18 cellular contexts compared by ENCODE assay signal in genomic region chr22:21030032-21030431, GRCh38. TPM values are rescaled to one million over a fixed set of nuclear protein-coding genes. Genes with fewer than 3 reads are reported as not detected.
DNase-seq lines count a peak whose midpoint lies in the region; ATAC-seq, FAIRE-seq and TF ChIP-seq lines count a peak whose summit lies in the region.
"Had no signal": no experiment of that assay in that cellular context is flagged by ENCODE, and none has a peak within 500 bp of the region (broad histone marks: within the 10 kb centered on the region; RNA-seq: fewer than 3 reads in every experiment).

No MANE protein-coding gene starts in this region.

- FAIRE-seq in H1 (lab: Jason Lieb, UNC) = no peak

- ATAC-seq in GM23338 = no peak

- no peak overlapping the region for H2BK5ac ChIP-seq in H1 (ENCODE audit: low read depth, low read length)

- H3K4me1 ChIP-seq in breast epithelium (peaks cover 0 to 5% of the 10 kb centered on the region in 2 donors), H1 (replicated peaks in 1 of 4; ENCODE audit: control insufficient read depth in 3 of 4, insufficient read depth in 4 of 4, low read length in 3 of 4) (peaks cover 0 to 5% (median 3%) of the 10 kb centered on the region in 4 experiments; a peak in 3 of 7 replicates), neural progenitor cell (no peaks in the 10 kb centered on the region), GM23338 (ENCODE audit: insufficient read depth) (peaks cover 3% of the 10 kb centered on the region; the same call in 1 of the 2 replicates), SJCRH30 (peaks cover 9% of the 10 kb centered on the region)

- H3K18ac ChIP-seq in H1 (ENCODE audit: extremely low read depth, low read length) = no peak overlapping the region

- H3K4me3 ChIP-seq in breast epithelium (no peak overlapping the region), H1 (ENCODE audit: extremely low read depth in 1 of 4, insufficient read depth in 2 of 4, low read depth in 3 of 4, low read length in 4 of 4) (no peak overlapping the region), neural progenitor cell (no peak overlapping the region), GM23338 (no peak overlapping the region), SJCRH30 (no peak overlapping the region)
- H3K4me3 ChIP-seq: BLaER1, GM23248 had no signal

- H4K20me1 ChIP-seq in H1 (replicated peaks in 1 of 2; ENCODE audit: control insufficient read depth in 1 of 2, insufficient read depth in 2 of 2, low read length in 2 of 2) (no peaks in the 10 kb centered on the region), neural progenitor cell (ENCODE audit: low read depth) (no peaks in the 10 kb centered on the region), GM23338 (replicated peaks; ENCODE audit: insufficient read depth) (no peaks in the 10 kb centered on the region)
- H4K20me1 ChIP-seq: BLaER1 had no signal

- TF ChIP-seq EP300 in H1 (IDR thresholded peaks at IDR 0.05; ENCODE audit: borderline replicate concordance in 1 of 2, low read depth in 2 of 2, low read length in 2 of 2) = no peak

- H3K27me3 ChIP-seq in breast epithelium (no peaks in the 10 kb centered on the region), H1 (replicated peaks in 1 of 4; ENCODE audit: control insufficient read depth in 3 of 4, extremely low read depth in 1 of 4, insufficient read depth in 3 of 4, low read length in 3 of 4) (peaks cover 6 to 31% (median 26%) of the 10 kb centered on the region in 4 experiments), neural progenitor cell (peaks cover 49% of the 10 kb centered on the region), GM23338 (ENCODE audit: insufficient read depth) (peaks cover 26% of the 10 kb centered on the region), SJCRH30 (no peaks in the 10 kb centered on the region)

- H3K4me2 ChIP-seq in H1 (ENCODE audit: insufficient read depth in 1 of 2, low read depth in 2 of 2, low read length in 2 of 2) = no peak overlapping the region
- H3K4me2 ChIP-seq in neural progenitor cell = no peak overlapping the region
- H3K4me2 ChIP-seq in GM23338 = no peak overlapping the region
- H3K4me2 ChIP-seq: BLaER1 had no signal

- H3K9me3 ChIP-seq in breast epithelium (no peaks in the 10 kb centered on the region), H1 (ENCODE audit: insufficient read depth in 2 of 2, low read depth in 1 of 2, low read length in 1 of 2) (no peaks in the 10 kb centered on the region), neural progenitor cell (ENCODE audit: low read depth) (no peaks in the 10 kb centered on the region), SJCRH30 (replicated peaks) (no peaks in the 10 kb centered on the region)
- H3K9me3 ChIP-seq: BLaER1 had no signal

- 85% methylated on average over 11 of the region's 15 CpGs; no CpG with 5 or more reads in 1 of the 2 experiments for WGBS in H1 (ENCODE audit: extremely low coverage in 1 of 2, insufficient coverage in 1 of 2, insufficient read length in 1 of 2, insufficient replicate concordance in 2 of 2, low coverage in 1 of 2, low lambda C conversion rate in 2 of 2, missing lambda C conversion rate in 1 of 2), 2 experiments

- no peaks in the 10 kb centered on the region for H3K79me2 ChIP-seq in H1 (ENCODE audit: control insufficient read depth in 1 of 2, insufficient read depth in 2 of 2, low read length in 2 of 2)
- no peaks in the 10 kb centered on the region for H3K79me2 ChIP-seq in neural progenitor cell (ENCODE audit: low read depth)
- no peaks in the 10 kb centered on the region for H3K79me2 ChIP-seq in GM23338 (replicated peaks; ENCODE audit: insufficient read depth)

- H2AFZ ChIP-seq in H1 (ENCODE audit: low read length) (no peak overlapping the region), neural progenitor cell (replicated peaks) (no peak overlapping the region), GM23338 (no peak overlapping the region)
- H2AFZ ChIP-seq: GM23248 had no signal

- intact Hi-C loops in MCF 10A (cut with micrococcal nuclease) = no loop called here
- intact Hi-C loops in breast epithelium (cut with DNase I; ENCODE audit: low total_unique reads) = no loop called here

- no peak overlapping the region for H3K4me3 Mint-ChIP-seq in MCF 10A (ENCODE audit: unreplicated experiment)
- peak overlapping the region; percentile 17 for H3K4me3 Mint-ChIP-seq in neural progenitor cell
- H3K4me3 Mint-ChIP-seq in GM23338 = no peak overlapping the region
- H3K4me3 Mint-ChIP-seq: CD4-positive, alpha-beta T cell had no signal

- peak overlapping the region; percentile 46 for H3K4ac ChIP-seq in H1 (replicated peaks; ENCODE audit: insufficient read length, low read depth, low read length)

- TF ChIP-seq RAD21 in H1 (IDR thresholded peaks at IDR 0.05 in 1 of 2, conservative IDR thresholded peaks at IDR 0.05 in 1 of 2; ENCODE audit: low read depth in 2 of 2, low read length in 2 of 2) = no peak

- H2AK5ac ChIP-seq in H1 (ENCODE audit: low read depth, low read length) = no peak overlapping the region

- no peaks in the 10 kb centered on the region for H3K9me3 Mint-ChIP-seq in MCF 10A (ENCODE audit: unreplicated experiment)
- H3K9me3 Mint-ChIP-seq in neural progenitor cell = no peaks in the 10 kb centered on the region
- H3K9me3 Mint-ChIP-seq in GM23338 = no peaks in the 10 kb centered on the region; the same call in 2 of the 3 replicates
- H3K9me3 Mint-ChIP-seq: CD4-positive, alpha-beta T cell; H9 had no signal

- peak overlapping the region; percentile 79; the same call in 1 of the 2 replicates for H4K8ac ChIP-seq in H1 (ENCODE audit: extremely low read depth, insufficient read depth, low read length)

- H3K27me3 Mint-ChIP-seq in MCF 10A (ENCODE audit: insufficient read depth, unreplicated experiment) = no peaks in the 10 kb centered on the region
- H3K27me3 Mint-ChIP-seq in neural progenitor cell (ENCODE audit: insufficient read depth, low read depth) = peaks cover 21% of the 10 kb centered on the region
- peaks cover 34% of the 10 kb centered on the region for H3K27me3 Mint-ChIP-seq in GM23338 (ENCODE audit: insufficient read depth, low read depth, poor library complexity)

- peaks cover 9% of the 10 kb centered on the region; the same call in 1 of the 2 replicates for H3K23me2 ChIP-seq in H1 (ENCODE audit: low read depth, low read length)

- no peak for TF ChIP-seq POLR2A in breast epithelium (IDR thresholded peaks at IDR 0.05)
- TF ChIP-seq POLR2A in H1 (IDR thresholded peaks at IDR 0.05; ENCODE audit: control extremely low read depth in 1 of 2, low read depth in 2 of 2, low read length in 2 of 2) = no peak

- H2BK12ac ChIP-seq in H1 (ENCODE audit: low read depth, low read length) = no peak overlapping the region

- peaks cover 7% of the 10 kb centered on the region for H3K4me1 Mint-ChIP-seq in MCF 10A (ENCODE audit: insufficient read depth, unreplicated experiment)
- peaks cover 28% of the 10 kb centered on the region for H3K4me1 Mint-ChIP-seq in neural progenitor cell
- H3K4me1 Mint-ChIP-seq in GM23338 = peaks cover 8% of the 10 kb centered on the region

- H3K56ac ChIP-seq in H1 (replicated peaks; ENCODE audit: insufficient read length, low read depth, low read length) = no peak overlapping the region

- no peak overlapping the region for H3K27ac ChIP-seq in breast epithelium
- H3K27ac ChIP-seq in H1 (ENCODE audit: low read depth, low read length) = no peak overlapping the region
- H3K27ac ChIP-seq in neural progenitor cell = no peak overlapping the region
- H3K27ac ChIP-seq in GM23338 (ENCODE audit: low read depth) = no peak overlapping the region
- no peak overlapping the region for H3K27ac ChIP-seq in SJCRH30
- H3K27ac ChIP-seq: BLaER1, GM23248 had no signal

- H3K27ac Mint-ChIP-seq in MCF 10A (ENCODE audit: low read depth, unreplicated experiment) (peak overlapping the region; percentile 49), neural progenitor cell (no peak overlapping the region), GM23338 (no peak overlapping the region)
- H3K27ac Mint-ChIP-seq: CD4-positive, alpha-beta T cell; H9; IgD-negative memory B cell had no signal

- H4K91ac ChIP-seq in H1 (replicated peaks; ENCODE audit: insufficient read length, low read length) = no peak overlapping the region

- H3K36me3 ChIP-seq in breast epithelium (no peaks in the 10 kb centered on the region), H1 (ENCODE audit: control insufficient read depth in 2 of 4, insufficient read depth in 4 of 4, low read length in 3 of 4) (no peaks in the 10 kb centered on the region), neural progenitor cell (no peaks in the 10 kb centered on the region), GM23338 (ENCODE audit: insufficient read depth) (no peaks in the 10 kb centered on the region), SJCRH30 (no peaks in the 10 kb centered on the region)
- H3K36me3 ChIP-seq: BLaER1 had no signal

- H3K23ac ChIP-seq in H1 (ENCODE audit: insufficient read length) = no peak overlapping the region

- no peak overlapping the region; the same call in 1 of the 2 replicates for H2BK15ac ChIP-seq in H1 (ENCODE audit: low read length)

- no peak overlapping the region for H4K5ac ChIP-seq in H1 (ENCODE audit: insufficient read length, low read depth, low read length)

- no TSS peak for BruUV-seq in MCF 10A (replicated peaks; lab: Mats Ljungman, UMichigan)

- no peak for TF ChIP-seq CTCF in MCF 10A (IDR thresholded peaks at IDR 0.05; ENCODE audit: unreplicated experiment)
- TF ChIP-seq CTCF in breast epithelium (IDR thresholded peaks at IDR 0.05) = no peak
- no peak for TF ChIP-seq CTCF in H1 (IDR thresholded peaks at IDR 0.05; ENCODE audit: control extremely low read depth in 1 of 3, insufficient read depth in 1 of 3, low read depth in 1 of 3, low read length in 3 of 3)
- TF ChIP-seq CTCF in neural progenitor cell (IDR thresholded peaks at IDR 0.05) = no peak
- no peak for TF ChIP-seq CTCF in GM23338 (conservative IDR thresholded peaks at IDR 0.05; ENCODE audit: low read depth in 2 of 2)

- H3K79me1 ChIP-seq in H1 (ENCODE audit: low read depth, low read length) = no peaks in the 10 kb centered on the region

- H3K9ac ChIP-seq in H1 (replicated peaks in 1 of 4; ENCODE audit: extremely low read depth in 1 of 4, low read depth in 3 of 4, low read length in 3 of 4) (no peak overlapping the region), neural progenitor cell (no peak overlapping the region)
- H3K9ac ChIP-seq: BLaER1, GM23248 had no signal

- CTCF ChIA-PET in MCF 10A (lab: Yijun Ruan, JAX) = no interaction called here
- CTCF ChIA-PET in H1 (lab: Charles Lee; ENCODE audit: partially characterized antibody) = interaction anchor here (1.0 to 1.5 kb wide), 2 partner anchors 9 to 15 kb away, joined by 4 read pairs; no protein-coding TSS in a partner anchor

- H3F3A ChIP-seq in neural progenitor cell (ENCODE audit: low read depth) (peaks cover 7% of the 10 kb centered on the region), GM23338 (replicated peaks; ENCODE audit: low read depth) (no peaks in the 10 kb centered on the region)

- H3K14ac ChIP-seq in H1 (ENCODE audit: insufficient read length) = no peak overlapping the region

- no peak overlapping the region for H2BK120ac ChIP-seq in H1 (replicated peaks; ENCODE audit: low read depth, low read length)

- no peak overlapping the region; the same call in 1 of the 2 replicates for H2BK20ac ChIP-seq in H1 (ENCODE audit: low read length)

- H3K9me2 ChIP-seq in GM23338 (ENCODE audit: insufficient read depth) = no peaks in the 10 kb centered on the region

- POLR2A ChIA-PET in MCF 10A (lab: Yijun Ruan, JAX) (no interaction called here), H1 (lab: Charles Lee; ENCODE audit: partially characterized antibody) (interaction anchor here (0.6 kb wide), 1 partner anchor 33 kb away, joined by 3 read pairs; no protein-coding TSS in a partner anchor)

- no peak for DNase-seq in MCF 10A (ENCODE audit: unreplicated experiment)
- DNase-seq in breast epithelium (ENCODE audit: low spot score in 2 of 2) = no peak
- no peak for DNase-seq in H1 (ENCODE audit: low read depth in 1 of 2, low spot score in 2 of 2)
- DNase-seq in neural progenitor cell (ENCODE audit: low spot score) = no peak
- DNase-seq in GM23338 (ENCODE audit: low spot score) = no peak
- DNase-seq in SJCRH30 = no peak
- no peak for DNase-seq in NCI-H2029 treated with DMSO at 0.1 percent for 48 hours (lab: John Stamatoyannopoulos, UW)
- DNase-seq: 8988T; AML-193; Calu3; CD4-positive, alpha-beta T cell; DMS 273 treated with DMSO at 0.1 percent for 48 hours; GM23248 had no signal

- H3K36me3 Mint-ChIP-seq in MCF 10A (ENCODE audit: insufficient read depth, unreplicated experiment) = no peaks in the 10 kb centered on the region
- H3K36me3 Mint-ChIP-seq in neural progenitor cell = no peaks in the 10 kb centered on the region
- no peaks in the 10 kb centered on the region for H3K36me3 Mint-ChIP-seq in GM23338 (ENCODE audit: low read depth)
- H3K36me3 Mint-ChIP-seq: IgD-negative memory B cell had no signal

RNA-seq across cellular contexts. Expression of gene SLC7A4, which starts 2.3 kb away (rescaled TPM):
- total RNA-seq in MCF 10A (2022) (not detected in 2 replicates), breast epithelium (1 to 10 TPM; 1.6 to 2.4 (median 2.0) TPM), neural progenitor cell (ENCODE audit: low replicate concordance) (0.34 TPM in 1 of 2 replicates, not detected in the other)
- 0.27 TPM in 1 of 2 replicates, not detected in the other for total RNA-seq in H1 (2021; fragmentation: NEBNext Ultra II Directional; extraction: Animal tissue kit (Norgen Biotek cat#: 25700))
- polyA plus RNA-seq in H1 (2011; rRNA removed) (0.88 and 0.92 TPM in 2 replicates), GM23338 (2016; fragmentation: Nextera tagmentation; extraction: Ambion mirVana) (0.09 and 0.44 TPM in 2 replicates)
- 0.25 TPM for polyA plus RNA-seq in H1 (2011; cell fraction: cytosol; rRNA removed)
- 0.40 TPM for polyA plus RNA-seq in H1 (2011; cell fraction: nucleus; rRNA removed)
- 0.15 to 0.61 TPM (median 0.48 TPM) in 4 replicates for polyA plus RNA-seq in H1 (2012, experiment 1 of 2)
- 0.38 TPM for polyA plus RNA-seq in H1 (2012, experiment 2 of 2)
- polyA plus RNA-seq in H1 (2013, experiment 1 of 2) = 0.41 TPM
- 0.39 TPM for polyA plus RNA-seq in H1 (2013, experiment 2 of 2)
- polyA minus RNA-seq in H1 (2011; rRNA and poly(A)+ RNA removed) = 0.32 and 0.66 TPM in 2 replicates
- polyA minus RNA-seq in H1 (2011; cell fraction: cytosol; rRNA and poly(A)+ RNA removed) = not detected
- polyA minus RNA-seq in H1 (2011; cell fraction: nucleus; rRNA and poly(A)+ RNA removed) = 1.2 TPM
- 0.07 and 0.16 TPM in 2 replicates for total RNA-seq in GM23338 (2014; rRNA removed; shearing (Covaris generic))
- total RNA-seq in SJCRH30 (2014; rRNA removed; shearing (Covaris generic)) = not detected in 2 replicates
- total RNA-seq: CD4-positive, alpha-beta T cell; Daoy; GM23248; HT1080 had no signal
- polyA plus RNA-seq: GM23248, IgD-negative memory B cell had no signal

RNA-seq across cellular contexts. Expression of gene P2RX6, which starts 15.1 kb away (rescaled TPM):
- total RNA-seq in MCF 10A (2022) = 0.19 and 0.22 TPM in 2 replicates
- total RNA-seq in breast epithelium = 1 to 10 TPM in 1 of 3 donors, not detected in 2; 1.6 TPM
- not detected in 2 replicates for total RNA-seq in H1 (2021; fragmentation: NEBNext Ultra II Directional; extraction: Animal tissue kit (Norgen Biotek cat#: 25700))
- 0.09 and 0.16 TPM in 2 replicates for polyA plus RNA-seq in H1 (2011; rRNA removed)
- 0.23 TPM for polyA plus RNA-seq in H1 (2011; cell fraction: cytosol; rRNA removed)
- polyA plus RNA-seq in H1 (2011; cell fraction: nucleus; rRNA removed) = 1.5 TPM
- polyA plus RNA-seq in H1 (2012, experiment 1 of 2) = 0.11 to 0.25 TPM (median 0.20 TPM) in 4 replicates
- polyA plus RNA-seq in H1 (2012, experiment 2 of 2) = 0.05 TPM
- 0.10 TPM for polyA plus RNA-seq in H1 (2013, experiment 1 of 2)
- 0.09 TPM for polyA plus RNA-seq in H1 (2013, experiment 2 of 2)
- 0.19 and 0.49 TPM in 2 replicates for polyA minus RNA-seq in H1 (2011; rRNA and poly(A)+ RNA removed)
- not detected for polyA minus RNA-seq in H1 (2011; cell fraction: cytosol; rRNA and poly(A)+ RNA removed)
- polyA minus RNA-seq in H1 (2011; cell fraction: nucleus; rRNA and poly(A)+ RNA removed) = not detected
- total RNA-seq in neural progenitor cell (ENCODE audit: low replicate concordance) = 0.36 and 0.53 TPM in 2 replicates
- not detected in 2 replicates for total RNA-seq in GM23338 (2014; rRNA removed; shearing (Covaris generic))
- not detected in 2 replicates for polyA plus RNA-seq in GM23338 (2016; fragmentation: Nextera tagmentation; extraction: Ambion mirVana)
- total RNA-seq in SJCRH30 (2014; rRNA removed; shearing (Covaris generic)) = 10.0 and 11.3 TPM in 2 replicates
- total RNA-seq: H9 had no signal
- polyA plus RNA-seq: IgD-negative memory B cell had no signal

RNA-seq across cellular contexts. Expression of gene LRRC74B, which starts 15.7 kb away (rescaled TPM):
- not detected in 2 replicates for total RNA-seq in MCF 10A (2022)
- not detected for total RNA-seq in breast epithelium
- total RNA-seq in H1 (2021; fragmentation: NEBNext Ultra II Directional; extraction: Animal tissue kit (Norgen Biotek cat#: 25700)) = not detected in 2 replicates
- 0.03 TPM in 1 of 2 replicates, not detected in the other for polyA plus RNA-seq in H1 (2011; rRNA removed)
- 0.05 TPM for polyA plus RNA-seq in H1 (2011; cell fraction: cytosol; rRNA removed)
- polyA plus RNA-seq in H1 (2011; cell fraction: nucleus; rRNA removed) = 0.03 TPM
- polyA plus RNA-seq in H1 (2012, experiment 1 of 2) = not detected in 4 replicates
- polyA plus RNA-seq in H1 (2012, experiment 2 of 2) = not detected
- polyA plus RNA-seq in H1 (2013, experiment 1 of 2) = under 0.01 TPM
- not detected for polyA plus RNA-seq in H1 (2013, experiment 2 of 2)
- 0.10 TPM in 1 of 2 replicates, not detected in the other for polyA minus RNA-seq in H1 (2011; rRNA and poly(A)+ RNA removed)
- polyA minus RNA-seq in H1 (2011; cell fraction: cytosol; rRNA and poly(A)+ RNA removed) = not detected
- not detected for polyA minus RNA-seq in H1 (2011; cell fraction: nucleus; rRNA and poly(A)+ RNA removed)
- not detected in 2 replicates for total RNA-seq in neural progenitor cell (ENCODE audit: low replicate concordance)
- not detected in 2 replicates for total RNA-seq in GM23338 (2014; rRNA removed; shearing (Covaris generic))
- polyA plus RNA-seq in GM23338 (2016; fragmentation: Nextera tagmentation; extraction: Ambion mirVana) = not detected in 2 replicates
- total RNA-seq in SJCRH30 (2014; rRNA removed; shearing (Covaris generic)) = not detected in 2 replicates
- total RNA-seq: Calu3; CD4-positive, alpha-beta T cell; Daoy; GM23248; H9; HT1080 had no signal
- polyA plus RNA-seq: GM23248, IgD-negative memory B cell had no signal

RNA-seq across cellular contexts. Expression of gene THAP7, which starts 28.1 kb away (rescaled TPM):
- total RNA-seq in MCF 10A (2022) (20.6 and 24.9 TPM in 2 replicates), breast epithelium (10 to 100 TPM; 35.8 to 59.9 (median 52.4) TPM), neural progenitor cell (ENCODE audit: low replicate concordance) (14.7 and 29.2 TPM in 2 replicates)
- total RNA-seq in H1 (2021; fragmentation: NEBNext Ultra II Directional; extraction: Animal tissue kit (Norgen Biotek cat#: 25700)) = 16.2 and 16.9 TPM in 2 replicates
- polyA plus RNA-seq in H1 (2011; rRNA removed) (32.5 and 40.1 TPM in 2 replicates), GM23338 (2016; fragmentation: Nextera tagmentation; extraction: Ambion mirVana) (20.4 and 21.8 TPM in 2 replicates)
- polyA plus RNA-seq in H1 (2011; cell fraction: cytosol; rRNA removed) = 32.0 TPM
- 35.8 TPM for polyA plus RNA-seq in H1 (2011; cell fraction: nucleus; rRNA removed)
- polyA plus RNA-seq in H1 (2012, experiment 1 of 2) = 8.4 to 24.4 TPM (median 15.6 TPM) in 4 replicates
- polyA plus RNA-seq in H1 (2012, experiment 2 of 2) = 16.3 TPM
- polyA plus RNA-seq in H1 (2013, experiment 1 of 2) = 21.9 TPM
- 20.4 TPM for polyA plus RNA-seq in H1 (2013, experiment 2 of 2)
- polyA minus RNA-seq in H1 (2011; rRNA and poly(A)+ RNA removed) = 11.5 and 14.1 TPM in 2 replicates
- 8.6 TPM for polyA minus RNA-seq in H1 (2011; cell fraction: cytosol; rRNA and poly(A)+ RNA removed)
- 40.2 TPM for polyA minus RNA-seq in H1 (2011; cell fraction: nucleus; rRNA and poly(A)+ RNA removed)
- 25.9 and 38.8 TPM in 2 replicates for total RNA-seq in GM23338 (2014; rRNA removed; shearing (Covaris generic))
- 42.1 and 47.8 TPM in 2 replicates for total RNA-seq in SJCRH30 (2014; rRNA removed; shearing (Covaris generic))

RNA-seq across cellular contexts. Expression of gene LZTR1, which starts 47.9 kb away (rescaled TPM):
- total RNA-seq in MCF 10A (2022) = 49.2 and 57.3 TPM in 2 replicates
- total RNA-seq in breast epithelium = 10 to 100 TPM; 37.6 to 59.0 (median 46.2) TPM
- 29.8 and 31.0 TPM in 2 replicates for total RNA-seq in H1 (2021; fragmentation: NEBNext Ultra II Directional; extraction: Animal tissue kit (Norgen Biotek cat#: 25700))
- 22.3 and 32.4 TPM in 2 replicates for polyA plus RNA-seq in H1 (2011; rRNA removed)
- polyA plus RNA-seq in H1 (2011; cell fraction: cytosol; rRNA removed) = 24.8 TPM
- polyA plus RNA-seq in H1 (2011; cell fraction: nucleus; rRNA removed) = 124 TPM
- polyA plus RNA-seq in H1 (2012, experiment 1 of 2) = 19.9 to 28.5 TPM (median 23.0 TPM) in 4 replicates
- 16.9 TPM for polyA plus RNA-seq in H1 (2012, experiment 2 of 2)
- polyA plus RNA-seq in H1 (2013, experiment 1 of 2) = 12.5 TPM
- polyA plus RNA-seq in H1 (2013, experiment 2 of 2) = 12.5 TPM
- 23.5 and 30.5 TPM in 2 replicates for polyA minus RNA-seq in H1 (2011; rRNA and poly(A)+ RNA removed)
- 10.6 TPM for polyA minus RNA-seq in H1 (2011; cell fraction: cytosol; rRNA and poly(A)+ RNA removed)
- polyA minus RNA-seq in H1 (2011; cell fraction: nucleus; rRNA and poly(A)+ RNA removed) = 63.0 TPM
- total RNA-seq in neural progenitor cell (ENCODE audit: low replicate concordance) = 21.9 and 39.4 TPM in 2 replicates
- total RNA-seq in GM23338 (2014; rRNA removed; shearing (Covaris generic)) = 39.9 and 41.1 TPM in 2 replicates
- 7.7 and 9.2 TPM in 2 replicates for polyA plus RNA-seq in GM23338 (2016; fragmentation: Nextera tagmentation; extraction: Ambion mirVana)
- total RNA-seq in SJCRH30 (2014; rRNA removed; shearing (Covaris generic)) = 24.5 and 39.9 TPM in 2 replicates
